Comparison of ENCODE assay signal across 8 cellular contexts in genomic region chr1:48817505-48818114, GRCh38. TPM values are rescaled to one million over a fixed set of nuclear protein-coding genes. Genes with fewer than 3 reads are reported as not detected.
DNase-seq lines count a peak whose midpoint lies in the region; ATAC-seq, FAIRE-seq and TF ChIP-seq lines count a peak whose summit lies in the region.

No MANE protein-coding gene starts in this region.

- no peak overlapping the region for H3K4me3 Mint-ChIP-seq in activated T-helper 17 cell treated with anti-CD3 and anti-CD28 coated beads, Interleukin-2, amount 50 U/mL, for 72 hours

- no peaks in the 10 kb centered on the region for H3K79me2 ChIP-seq in parathyroid adenoma

- no peaks in the 10 kb centered on the region for H3K27me3 ChIP-seq in gastroesophageal sphincter
- H3K27me3 ChIP-seq in parathyroid adenoma (ENCODE audit: control insufficient read depth, insufficient read depth, low read length): no peaks in the 10 kb centered on the region

- DNase-seq in activated T-cell treated with anti-CD3 and anti-CD28 coated beads for 48 hours (ENCODE audit: low read depth): peak; percentile 30
- no peak for DNase-seq in activated T-cell treated with anti-CD3 and anti-CD28 coated beads for 4 hours
- DNase-seq in H54 (ENCODE audit: insufficient read length, low spot score): peak; percentile 19
- peak; percentile 68 for DNase-seq in NB4 (ENCODE audit: low read depth)

- no peak for TF ChIP-seq EP300 in gastroesophageal sphincter (IDR thresholded peaks at IDR 0.05)

- H3K4me1 ChIP-seq in gastroesophageal sphincter: no peaks in the 10 kb centered on the region
- no peaks in the 10 kb centered on the region for H3K4me1 ChIP-seq in parathyroid adenoma

- no peak overlapping the region for H3K9ac ChIP-seq in parathyroid adenoma

- H3K36me3 Mint-ChIP-seq in activated T-helper 17 cell treated with anti-CD3 and anti-CD28 coated beads, Interleukin-2, amount 50 U/mL, for 72 hours (ENCODE audit: low read depth): no peaks in the 10 kb centered on the region

- H3K9me3 ChIP-seq in gastroesophageal sphincter (no peaks in the 10 kb centered on the region), parathyroid adenoma (ENCODE audit: control insufficient read depth, low read length) (no peaks in the 10 kb centered on the region)

- no peak overlapping the region for H3K27ac Mint-ChIP-seq in activated T-helper 17 cell treated with anti-CD3 and anti-CD28 coated beads, Interleukin-2, amount 50 U/mL, for 72 hours

- H3K4me2 ChIP-seq in parathyroid adenoma (ENCODE audit: low read length): no peak overlapping the region

- TF ChIP-seq POLR2A in H54 (IDR thresholded peaks at IDR 0.05; ENCODE audit: low read depth, low read length) (no peak), NB4 (IDR thresholded peaks at IDR 0.05; ENCODE audit: extremely low read depth, insufficient read length) (no peak), gastroesophageal sphincter (IDR thresholded peaks at IDR 0.05) (no peak)

- peak; percentile 88 for FAIRE-seq in H54 (lab: Jason Lieb, UNC)

- no peaks in the 10 kb centered on the region for H3K4me1 Mint-ChIP-seq in activated T-helper 17 cell treated with anti-CD3 and anti-CD28 coated beads, Interleukin-2, amount 50 U/mL, for 72 hours

- ATAC-seq in gastroesophageal sphincter: no peak
- no peak for ATAC-seq in activated T-helper 17 cell treated with anti-CD3 and anti-CD28 coated beads, Interleukin-2, amount 50 U/mL, for 72 hours (replicated peaks)

- H3K27ac ChIP-seq in VCaP (no peak overlapping the region), gastroesophageal sphincter (no peak overlapping the region), parathyroid adenoma (no peak overlapping the region)

- H3K36me3 ChIP-seq in gastroesophageal sphincter (no peaks in the 10 kb centered on the region), parathyroid adenoma (ENCODE audit: control insufficient read depth, insufficient read depth, low read length) (no peaks in the 10 kb centered on the region)

- TF ChIP-seq CTCF in NB4 (IDR thresholded peaks at IDR 0.05; ENCODE audit: low read depth, low read length) (peak; percentile 89), VCaP (conservative IDR thresholded peaks at IDR 0.05) (peak; percentile 93), gastroesophageal sphincter (IDR thresholded peaks at IDR 0.05) (peak; percentile 39 to 78 (median 54)), parathyroid adenoma (IDR thresholded peaks at IDR 0.05) (peak; percentile 77)

- WGBS in gastroesophageal sphincter (ENCODE audit: low coverage in 1 of 2), 2 donors: 69 to 75% methylated on average over 4 of the region's 4 CpGs

- H3K4me3 ChIP-seq in NB4 (ENCODE audit: low read depth, low read length) (no peak overlapping the region), gastroesophageal sphincter (no peak overlapping the region), parathyroid adenoma (ENCODE audit: low read depth, low read length) (no peak overlapping the region)

- peaks cover 3% of the 10 kb centered on the region for H3K27me3 Mint-ChIP-seq in activated T-helper 17 cell treated with anti-CD3 and anti-CD28 coated beads, Interleukin-2, amount 50 U/mL, for 72 hours

- no peaks in the 10 kb centered on the region for H3K9me3 Mint-ChIP-seq in activated T-helper 17 cell treated with anti-CD3 and anti-CD28 coated beads, Interleukin-2, amount 50 U/mL, for 72 hours

- no peak overlapping the region for H2AFZ ChIP-seq in parathyroid adenoma

RNA-seq across cellular contexts. Expression of gene BEND5, which starts 40.9 kb away (rescaled TPM):
- total RNA-seq in gastroesophageal sphincter: 10 to 100 TPM in 1 of 4 donors, 1 to 10 TPM in 3; 2.6 to 10.4 (median 5.9) TPM
- total RNA-seq in activated T-helper 17 cell treated with anti-CD3 and anti-CD28 coated beads, Interleukin-2, amount 50 U/mL, for 72 hours: 1 to 10 TPM in 1 of 2 donors, under 1 TPM in 1; 0.35 to 5.3 TPM
